In genomic region chr3:123394391-123395022, GRCh38 we compare ENCODE assay signal across 18 cellular contexts. TPM values are rescaled to one million over a fixed set of nuclear protein-coding genes. Genes with fewer than 3 reads are reported as not detected.
A peak's percentile ranks its signal among the peaks of the same experiment; 100 is the strongest.
DNase-seq lines count a peak whose midpoint lies in the region; ATAC-seq and FAIRE-seq lines count a peak whose summit lies in the region.
"Had no signal": no experiment of that assay in that cellular context is flagged by ENCODE, and none has a peak within 500 bp of the region (broad histone marks: within the 10 kb centered on the region; RNA-seq: fewer than 3 reads in every experiment).

No MANE protein-coding gene starts in this region.

- peak; percentile 64 for FAIRE-seq in RCC 7860 (lab: Jason Lieb, UNC)
- FAIRE-seq: A204.1 had no signal

- ATAC-seq in Right ventricle myocardium superior (ENCODE audit: poor library complexity) (peak; percentile 50), HG03159 (IDR thresholded peaks at IDR 0.05; ENCODE audit: unreplicated experiment) (no peak)

- no peak overlapping the region for H3K4me2 ChIP-seq in GM23248 (ENCODE audit: unreplicated experiment)

- no peaks in the 10 kb centered on the region for H3K9me2 ChIP-seq in GM23248 (ENCODE audit: insufficient read depth)

- H3K9me3 ChIP-seq in muscle layer of colon (ENCODE audit: low read length) (no peaks in the 10 kb centered on the region), subcutaneous abdominal adipose tissue (ENCODE audit: control insufficient read depth in 5 of 5, low read length in 5 of 5) (no peaks in the 10 kb centered on the region), GM23248 (ENCODE audit: low read depth) (no peaks in the 10 kb centered on the region)

- no peak overlapping the region for H3K9ac ChIP-seq in muscle layer of colon (ENCODE audit: low read length)
- H3K9ac ChIP-seq in subcutaneous abdominal adipose tissue (ENCODE audit: low read length in 5 of 5), result peak overlapping the region in 2 of 5 donors; percentile 53 to 62
- no peak overlapping the region for H3K9ac ChIP-seq in GM23248

- H3K27ac ChIP-seq in muscle layer of colon (ENCODE audit: low read depth, low read length) (peak overlapping the region; percentile 55), subcutaneous abdominal adipose tissue (ENCODE audit: low read depth, low read length) (peak overlapping the region; percentile 82), GM23248 (no peak overlapping the region)
- H3K27ac ChIP-seq: C4-2B had no signal

- H2AFZ ChIP-seq in GM23248, result no peak overlapping the region

- 65 to 71% methylated on average over 5 of the region's 5 CpGs for WGBS in GM23248 (ENCODE audit: low coverage in 1 of 2, low lambda C conversion rate in 2 of 2, missing lambda C conversion rate in 2 of 2), 2 experiments

- no peaks in the 10 kb centered on the region for H3K36me3 ChIP-seq in muscle layer of colon (ENCODE audit: insufficient read depth, low read length)
- H3K36me3 ChIP-seq in subcutaneous abdominal adipose tissue (ENCODE audit: control insufficient read depth in 5 of 5, insufficient read depth in 5 of 5, low read length in 5 of 5), result no peaks in the 10 kb centered on the region
- no peaks in the 10 kb centered on the region for H3K36me3 ChIP-seq in GM23248 (ENCODE audit: low read depth)

- H3K27me3 ChIP-seq in muscle layer of colon (ENCODE audit: control insufficient read depth in 1 of 2, insufficient read depth in 2 of 2, low read length in 2 of 2) (no peaks in the 10 kb centered on the region), subcutaneous abdominal adipose tissue (ENCODE audit: control insufficient read depth in 5 of 5, insufficient read depth in 4 of 5, low read length in 5 of 5) (no peaks in the 10 kb centered on the region), GM23248 (replicated peaks; ENCODE audit: insufficient read depth) (peaks cover 26% of the 10 kb centered on the region)

- H3K4me3 ChIP-seq in muscle layer of colon (ENCODE audit: low read depth in 1 of 2, low read length in 2 of 2), result no peak overlapping the region
- H3K4me3 ChIP-seq in subcutaneous abdominal adipose tissue (ENCODE audit: low read depth in 1 of 5, low read length in 5 of 5), result no peak overlapping the region
- H3K4me3 ChIP-seq in GM23248, result no peak overlapping the region

- H3K79me2 ChIP-seq in GM23248 (ENCODE audit: insufficient read depth), result no peaks in the 10 kb centered on the region

- no peaks in the 10 kb centered on the region for H3F3A ChIP-seq in GM23248 (ENCODE audit: insufficient read depth)

- H3K4me1 ChIP-seq in muscle layer of colon (ENCODE audit: insufficient read depth, low read length), result peaks cover 82% of the 10 kb centered on the region
- peaks cover 7 to 76% (median 61%) of the 10 kb centered on the region in 5 donors for H3K4me1 ChIP-seq in subcutaneous abdominal adipose tissue (ENCODE audit: control insufficient read depth in 5 of 5, insufficient read depth in 5 of 5, low read length in 5 of 5)
- H3K4me1 ChIP-seq in GM23248 (ENCODE audit: insufficient read depth), result no peaks in the 10 kb centered on the region

- no peak for DNase-seq in RCC 7860 (ENCODE audit: low spot score)
- DNase-seq in Right ventricle myocardium superior, result peak; percentile 65
- no peak for DNase-seq in GM23248
- DNase-seq in OCI-M2 (lab: John Stamatoyannopoulos, UW; ENCODE audit: unreplicated experiment), result no peak
- no peak for DNase-seq in activated naive CD4-positive, alpha-beta T cell treated with Interleukin-2 at 50 U/mL for 16 hours
- DNase-seq: DMS153, H9, Karpas-422, MM.1S, NCI-H1105, NCI-H187 treated with DMSO at 0.1 percent for 48 hours, NCI-H2171, NCI-H510A treated with DMSO at 0.1 percent for 48 hours had no signal

- in situ Hi-C loops in GM23248 (cut with MboI), result no loop called here

- intact Hi-C loops in Right ventricle myocardium superior (cut with DNase I), result no loop called here

- H4K20me1 ChIP-seq in GM23248 (ENCODE audit: insufficient read depth), result no peaks in the 10 kb centered on the region

RNA-seq across cellular contexts. Expression of gene ADCY5, which starts 54.4 kb away (rescaled TPM):
- 225 TPM for total RNA-seq in Right ventricle myocardium superior
- total RNA-seq in GM23248 (2014; rRNA removed; shearing (Covaris generic)), result 0.38 and 1.2 TPM in 2 replicates
- 0.09 TPM in 2 replicates for polyA plus RNA-seq in GM23248 (2016; fragmentation: Nextera tagmentation; extraction: Ambion mirVana)

Comparison
In these comparisons a context has a peak if more than half of its experiments do, and no peak if none do; other contexts are left out.
1. RNA of gene ADCY5, which starts 54.4 kb away (total RNA-seq): 225 TPM in Right ventricle myocardium superior (single experiment); 0.38 to 1.2 TPM in GM23248; every median in the first group is over 100 times any median in the second.